In the genomic region with DNA sequence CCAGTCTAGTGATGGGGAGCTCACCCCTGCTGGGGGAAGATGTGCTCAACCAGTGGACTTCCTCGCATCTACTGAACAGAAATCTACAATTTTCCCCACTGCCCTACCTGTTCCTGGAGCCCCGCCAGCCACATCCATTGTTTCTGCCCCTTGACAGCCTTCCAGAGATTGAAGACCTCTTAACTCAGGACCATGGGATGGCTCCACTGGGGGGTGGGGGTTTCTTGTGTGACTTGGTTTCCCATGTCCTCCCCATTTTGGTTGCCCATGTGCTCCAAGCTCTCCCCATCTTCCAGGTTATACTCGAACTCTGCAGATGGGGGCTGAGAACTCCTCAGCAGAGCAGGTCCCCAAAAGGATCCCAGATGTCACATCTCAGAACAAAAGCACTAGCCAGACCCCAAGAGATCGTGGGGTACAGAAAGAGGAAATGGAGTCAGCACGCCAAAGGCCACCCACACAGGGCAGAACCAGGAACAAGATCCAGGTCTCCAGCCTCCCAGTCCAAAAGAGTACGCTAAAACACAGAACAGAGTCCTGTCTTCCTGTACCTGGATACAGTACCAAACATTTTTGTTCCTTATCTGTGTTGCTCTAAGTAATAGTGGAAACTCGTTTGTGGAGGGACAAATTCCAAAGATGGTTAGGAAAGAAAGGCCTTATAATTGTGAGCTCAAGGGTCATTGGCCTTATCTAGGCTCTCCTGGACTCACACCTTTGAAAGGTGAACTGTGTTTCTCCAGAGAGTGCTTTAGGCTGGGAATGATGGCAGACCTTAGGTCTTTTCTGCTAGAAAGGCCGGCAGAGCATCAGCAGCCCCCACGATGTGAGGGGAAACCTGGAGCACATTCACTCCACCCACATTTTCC, we compare ENCODE assay signal across 1 cellular context.
A peak's percentile ranks its signal among the peaks of the same experiment; 100 is the strongest.
TF ChIP-seq lines count a peak whose summit lies in the region.

No MANE protein-coding gene starts in this region.

TF ChIP-seq in liver, 16 proteins besides CTCF, POLR2A, EP300 and RAD21 (continued from another document):
- TF ChIP-seq ZBTB33 (IDR thresholded peaks at IDR 0.05) = no peak
- no peak for TF ChIP-seq GABPA (IDR thresholded peaks at IDR 0.05 in 1 of 2, conservative IDR thresholded peaks at IDR 0.05 in 1 of 2)
- TF ChIP-seq, protein P1, sequence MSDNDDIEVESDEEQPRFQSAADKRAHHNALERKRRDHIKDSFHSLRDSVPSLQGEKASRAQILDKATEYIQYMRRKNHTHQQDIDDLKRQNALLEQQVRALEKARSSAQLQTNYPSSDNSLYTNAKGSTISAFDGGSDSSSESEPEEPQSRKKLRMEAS (IDR thresholded peaks at IDR 0.05) = no peak
- peak; percentile 38 to 41 for TF ChIP-seq HNF4A (conservative IDR thresholded peaks at IDR 0.05)
- peak; percentile 30 to 48 for TF ChIP-seq RXRA (IDR thresholded peaks at IDR 0.05)
- TF ChIP-seq YY1 (IDR thresholded peaks at IDR 0.05) = no peak
- no peak for TF ChIP-seq SP1 (IDR thresholded peaks at IDR 0.05)
- TF ChIP-seq NR2F2 (IDR thresholded peaks at IDR 0.05) = no peak
